Comparison of ENCODE assay signal across 21 cellular contexts in the genomic region with DNA sequence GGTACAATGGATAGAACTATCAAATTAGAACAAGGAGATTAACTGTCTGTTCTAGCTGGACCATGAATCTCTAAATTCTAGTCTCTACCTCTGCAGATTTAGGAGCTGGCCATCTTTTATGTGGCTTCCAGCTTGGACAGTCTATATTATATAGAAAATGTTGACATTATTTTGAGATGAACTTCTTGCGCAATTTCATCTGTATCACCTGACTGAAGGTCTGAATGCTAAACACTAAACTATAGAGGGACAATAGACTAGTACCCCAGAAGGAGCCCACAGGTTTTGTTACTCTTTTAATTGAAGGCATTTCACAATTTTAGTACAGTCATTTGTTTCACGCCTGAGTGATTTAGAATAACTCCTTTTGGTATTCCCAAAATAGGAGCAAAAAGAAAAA.
DNase-seq lines count a peak whose midpoint lies in the region; ATAC-seq, FAIRE-seq and TF ChIP-seq lines count a peak whose summit lies in the region.
"Had no signal": no experiment of that assay in that cellular context is flagged by ENCODE, and none has a peak within 500 bp of the region (broad histone marks: within the 10 kb centered on the region; RNA-seq: fewer than 3 reads in every experiment).

No MANE protein-coding gene starts in this region.

- no peak overlapping the region for H3K4me3 ChIP-seq in HepG2 (replicated peaks in 1 of 3; ENCODE audit: insufficient read depth in 1 of 3, low read depth in 2 of 3, low read length in 3 of 3)
- no peak overlapping the region for H3K4me3 ChIP-seq in right lobe of liver
- no peak overlapping the region for H3K4me3 ChIP-seq in H1 (ENCODE audit: extremely low read depth in 1 of 4, insufficient read depth in 2 of 4, low read depth in 3 of 4, low read length in 4 of 4)
- H3K4me3 ChIP-seq: BLaER1 treated with 17β-estradiol and CSF1 and Interleukin-3, amounts not matched to agents 10 nM and 100 nM had no signal

- no peak overlapping the region for H3K23ac ChIP-seq in H1 (ENCODE audit: insufficient read length)

- TF ChIP-seq POLR2A in HepG2 (IDR thresholded peaks at IDR 0.05; ENCODE audit: insufficient read depth in 1 of 2, low read depth in 2 of 2, low read length in 2 of 2) (no peak), right lobe of liver (IDR thresholded peaks at IDR 0.05) (no peak), H1 (IDR thresholded peaks at IDR 0.05; ENCODE audit: control extremely low read depth in 1 of 2, low read depth in 2 of 2, low read length in 2 of 2) (no peak)

- ATAC-seq in HepG2: no peak
- ATAC-seq in right lobe of liver: no peak
- ATAC-seq: CD8-positive, alpha-beta T cell had no signal

- H3K4me2 ChIP-seq in HepG2 (ENCODE audit: low read depth, low read length) (no peak overlapping the region), H1 (ENCODE audit: insufficient read depth in 1 of 2, low read depth in 2 of 2, low read length in 2 of 2) (no peak overlapping the region)
- H3K4me2 ChIP-seq: BLaER1 treated with 17β-estradiol and CSF1 and Interleukin-3, amounts not matched to agents 10 nM and 100 nM had no signal

- no peaks in the 10 kb centered on the region for H3K9me3 ChIP-seq in HepG2 (ENCODE audit: low read length)
- no peaks in the 10 kb centered on the region for H3K9me3 ChIP-seq in right lobe of liver
- H3K9me3 ChIP-seq in H1 (ENCODE audit: insufficient read depth in 2 of 2, low read depth in 1 of 2, low read length in 1 of 2): peaks cover 55 to 68% of the 10 kb centered on the region in 2 experiments
- H3K9me3 ChIP-seq: Caco-2 had no signal

- H2AK5ac ChIP-seq in H1 (ENCODE audit: low read depth, low read length): no peak overlapping the region

- no peaks in the 10 kb centered on the region for H3K4me1 ChIP-seq in HepG2 (ENCODE audit: insufficient read depth, low read length)
- no peaks in the 10 kb centered on the region for H3K4me1 ChIP-seq in right lobe of liver
- no peaks in the 10 kb centered on the region for H3K4me1 ChIP-seq in H1 (replicated peaks in 1 of 4; ENCODE audit: control insufficient read depth in 3 of 4, insufficient read depth in 4 of 4, low read length in 3 of 4)
- H3K4me1 ChIP-seq: BLaER1 treated with 17β-estradiol and CSF1 and Interleukin-3, amounts not matched to agents 10 nM and 100 nM; Caco-2 had no signal

- TF ChIP-seq CTCF in HepG2 (CRISPR knock-in tag; IDR thresholded peaks at IDR 0.05): no peak
- TF ChIP-seq CTCF in right lobe of liver (IDR thresholded peaks at IDR 0.05): no peak
- TF ChIP-seq CTCF in H1 (IDR thresholded peaks at IDR 0.05; ENCODE audit: control extremely low read depth in 1 of 3, insufficient read depth in 1 of 3, low read depth in 1 of 3, low read length in 3 of 3): no peak

- H3K18ac ChIP-seq in H1 (ENCODE audit: extremely low read depth, low read length): no peak overlapping the region

- no peaks in the 10 kb centered on the region for H3K27me3 ChIP-seq in HepG2 (ENCODE audit: control insufficient read depth in 1 of 2, insufficient read depth in 2 of 2, low read length in 2 of 2)
- no peaks in the 10 kb centered on the region for H3K27me3 ChIP-seq in right lobe of liver
- H3K27me3 ChIP-seq in H1 (replicated peaks in 1 of 4; ENCODE audit: control insufficient read depth in 3 of 4, extremely low read depth in 1 of 4, insufficient read depth in 3 of 4, low read length in 3 of 4): no peaks in the 10 kb centered on the region
- H3K27me3 ChIP-seq: BLaER1 treated with 17β-estradiol and CSF1 and Interleukin-3, amounts not matched to agents 10 nM and 100 nM had no signal

- H3K9ac ChIP-seq in HepG2 (ENCODE audit: insufficient read depth, low read depth, low read length) (no peak overlapping the region), H1 (replicated peaks in 1 of 4; ENCODE audit: extremely low read depth in 1 of 4, low read depth in 3 of 4, low read length in 3 of 4) (no peak overlapping the region)
- H3K9ac ChIP-seq: BLaER1 treated with 17β-estradiol and CSF1 and Interleukin-3, amounts not matched to agents 10 nM and 100 nM had no signal

- H2BK5ac ChIP-seq in H1 (ENCODE audit: low read depth, low read length): no peak overlapping the region

- POLR2A ChIA-PET in HepG2 (lab: Yijun Ruan, JAX) (no interaction called here), H1 (lab: Charles Lee; ENCODE audit: partially characterized antibody) (no interaction called here)

- intact Hi-C loops in HepG2 (cut with micrococcal nuclease; ENCODE audit: unreplicated experiment): no loop called here
- intact Hi-C loops in right lobe of liver (cut with DNase I): no loop called here

- no peaks in the 10 kb centered on the region for H3K79me1 ChIP-seq in H1 (ENCODE audit: low read depth, low read length)

- H3K14ac ChIP-seq in H1 (ENCODE audit: insufficient read length): no peak overlapping the region

- 50% methylated on average over 2 of the region's 2 CpGs for WGBS in HepG2 (ENCODE audit: low lambda C conversion rate)
- 63% methylated on average over 2 of the region's 2 CpGs for WGBS in right lobe of liver (ENCODE audit: insufficient coverage, low coverage, low lambda C conversion rate, missing lambda C conversion rate)
- 95% methylated on average over 2 of the region's 2 CpGs; no CpG with 5 or more reads in 1 of the 2 experiments for WGBS in H1 (ENCODE audit: extremely low coverage in 1 of 2, insufficient coverage in 1 of 2, insufficient read length in 1 of 2, insufficient replicate concordance in 2 of 2, low coverage in 1 of 2, low lambda C conversion rate in 2 of 2, missing lambda C conversion rate in 1 of 2), 2 experiments

- no peak overlapping the region for H4K8ac ChIP-seq in H1 (ENCODE audit: extremely low read depth, insufficient read depth, low read length)

- DNase-seq in HepG2 (ENCODE audit: low spot score) (no peak), right lobe of liver (no peak), H1 (ENCODE audit: low read depth in 1 of 2, low spot score in 2 of 2) (no peak), SK-N-DZ (ENCODE audit: low spot score) (no peak), AG20443 (ENCODE audit: low spot score) (no peak)
- DNase-seq: ACHN; AML-193; Caco-2; Calu3; CD4-positive, alpha-beta T cell; CD8-positive, alpha-beta T cell; DMS79 treated with DMSO at 0.1 percent for 48 hours; GF-D8 had no signal

- H3K36me3 ChIP-seq in HepG2 (replicated peaks in 1 of 2; ENCODE audit: control insufficient read depth in 1 of 2, insufficient read depth in 2 of 2, low read length in 2 of 2): no peaks in the 10 kb centered on the region
- H3K36me3 ChIP-seq in right lobe of liver: no peaks in the 10 kb centered on the region
- H3K36me3 ChIP-seq in H1 (ENCODE audit: control insufficient read depth in 2 of 4, insufficient read depth in 4 of 4, low read length in 3 of 4): no peaks in the 10 kb centered on the region
- H3K36me3 ChIP-seq: BLaER1 treated with 17β-estradiol and CSF1 and Interleukin-3, amounts not matched to agents 10 nM and 100 nM had no signal

- H2AFZ ChIP-seq in HepG2 (ENCODE audit: low read length) (no peak overlapping the region), H1 (ENCODE audit: low read length) (no peak overlapping the region)

- H3K27ac ChIP-seq in HepG2 (ENCODE audit: extremely low read length, insufficient read depth, low read length) (no peak overlapping the region), right lobe of liver (no peak overlapping the region), H1 (ENCODE audit: low read depth, low read length) (no peak overlapping the region)
- H3K27ac ChIP-seq: 22Rv1; BLaER1 treated with 17β-estradiol and CSF1 and Interleukin-3, amounts not matched to agents 10 nM and 100 nM; C4-2B had no signal

- H3K56ac ChIP-seq in H1 (replicated peaks; ENCODE audit: insufficient read length, low read depth, low read length): no peak overlapping the region

- BruUV-seq in HepG2 (replicated peaks; lab: Mats Ljungman, UMichigan): no TSS peak

- no peak overlapping the region for H4K5ac ChIP-seq in H1 (ENCODE audit: insufficient read length, low read depth, low read length)

- FAIRE-seq in HepG2 (lab: Jason Lieb, UNC): no peak
- FAIRE-seq in H1 (lab: Jason Lieb, UNC): no peak
- FAIRE-seq: D721Med, G401.6, GM12891, GM19239 had no signal

- no peak overlapping the region for H3K4ac ChIP-seq in H1 (replicated peaks; ENCODE audit: insufficient read length, low read depth, low read length)

- H2BK120ac ChIP-seq in H1 (replicated peaks; ENCODE audit: low read depth, low read length): no peak overlapping the region

- TF ChIP-seq RAD21 in HepG2 (CRISPR knock-in tag; IDR thresholded peaks at IDR 0.05) (no peak), Ishikawa (IDR thresholded peaks at IDR 0.05; ENCODE audit: low read depth) (no peak), H1 (IDR thresholded peaks at IDR 0.05 in 1 of 2, conservative IDR thresholded peaks at IDR 0.05 in 1 of 2; ENCODE audit: low read depth in 2 of 2, low read length in 2 of 2) (no peak)

- CTCF ChIA-PET in HepG2 (lab: Yijun Ruan, JAX; ENCODE audit: low intra/inter-chr PET ratio, low total read pairs): no interaction called here
- CTCF ChIA-PET in H1 (lab: Charles Lee; ENCODE audit: partially characterized antibody): no interaction called here

- H3K23me2 ChIP-seq in H1 (ENCODE audit: low read depth, low read length): no peaks in the 10 kb centered on the region; the same call in 1 of the 2 replicates

- H4K20me1 ChIP-seq in HepG2 (ENCODE audit: insufficient read depth, low read length): no peaks in the 10 kb centered on the region
- H4K20me1 ChIP-seq in H1 (replicated peaks in 1 of 2; ENCODE audit: control insufficient read depth in 1 of 2, insufficient read depth in 2 of 2, low read length in 2 of 2): no peaks in the 10 kb centered on the region
- H4K20me1 ChIP-seq: BLaER1 treated with 17β-estradiol and CSF1 and Interleukin-3, amounts not matched to agents 10 nM and 100 nM had no signal

- H2BK15ac ChIP-seq in H1 (ENCODE audit: low read length): no peak overlapping the region

- H3K79me2 ChIP-seq in HepG2 (ENCODE audit: insufficient read depth, low read length): no peaks in the 10 kb centered on the region
- no peaks in the 10 kb centered on the region for H3K79me2 ChIP-seq in H1 (ENCODE audit: control insufficient read depth in 1 of 2, insufficient read depth in 2 of 2, low read length in 2 of 2)

- no peak overlapping the region for H2BK12ac ChIP-seq in H1 (ENCODE audit: low read depth, low read length)

- no peak overlapping the region for H4K91ac ChIP-seq in H1 (replicated peaks; ENCODE audit: insufficient read length, low read length)

- in situ Hi-C loops in HepG2 (cut with HindIII; ENCODE audit: extremely low pct_ligation_motif_present, low pct_unique_long_range_greater_than_20kb): no loop called here

- no peak for TF ChIP-seq EP300 in HepG2 (IDR thresholded peaks at IDR 0.05; ENCODE audit: low read depth in 2 of 2, low read length in 2 of 2)
- TF ChIP-seq EP300 in HepG2 (CRISPR knock-in tag; IDR thresholded peaks at IDR 0.05; ENCODE audit: borderline replicate concordance): no peak
- no peak for TF ChIP-seq EP300 in Ishikawa (IDR thresholded peaks at IDR 0.05; ENCODE audit: borderline replicate concordance)
- TF ChIP-seq EP300 in H1 (IDR thresholded peaks at IDR 0.05; ENCODE audit: borderline replicate concordance in 1 of 2, low read depth in 2 of 2, low read length in 2 of 2): no peak

- no peak overlapping the region for H2BK20ac ChIP-seq in H1 (ENCODE audit: low read length)

TF ChIP-seq in H1, 55 proteins besides CTCF, POLR2A, EP300 and RAD21:
- TF ChIP-seq CEBPB (IDR thresholded peaks at IDR 0.05; ENCODE audit: low read depth, low read length) (peak; percentile 42; the same call in 1 of the 2 replicates), KDM5A (IDR thresholded peaks at IDR 0.05; ENCODE audit: low read length) (no peak)
